ENCODE assay signal across 1 cellular context in the genomic region with DNA sequence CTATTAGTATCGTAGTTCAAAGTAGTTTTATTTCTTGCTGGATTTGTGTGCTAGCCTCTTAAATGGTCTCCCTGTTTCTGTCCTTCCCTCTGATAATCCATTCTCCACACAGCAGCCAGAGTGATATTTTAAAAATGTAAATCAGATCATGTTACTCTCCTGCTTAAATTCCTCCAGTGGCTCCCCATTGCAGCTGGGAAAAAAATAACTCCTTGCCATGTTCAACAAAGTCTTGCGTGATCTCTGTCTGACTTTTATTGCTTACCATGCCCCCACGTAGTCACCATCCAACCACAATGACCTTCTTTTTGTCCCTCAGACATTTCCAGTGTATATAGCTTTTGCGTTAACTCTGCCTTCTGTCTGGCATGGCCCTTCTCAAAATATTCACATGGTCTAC.
TF ChIP-seq lines count a peak whose summit lies in the region.

No MANE protein-coding gene starts in this region.

TF ChIP-seq in IMR-90, 13 proteins besides CTCF, POLR2A, EP300 and RAD21 (continued from another document):
- TF ChIP-seq MAZ (IDR thresholded peaks at IDR 0.05; ENCODE audit: borderline replicate concordance, low read depth, low read length) (no peak), NFE2L2 (IDR thresholded peaks at IDR 0.05; ENCODE audit: low read depth, low read length) (no peak), MXI1 (IDR thresholded peaks at IDR 0.05; ENCODE audit: borderline replicate concordance, low read depth, low read length) (no peak), MAFK (IDR thresholded peaks at IDR 0.05; ENCODE audit: low read depth, low read length) (no peak), CEBPB (IDR thresholded peaks at IDR 0.05; ENCODE audit: low read depth, low read length) (no peak), RFX5 (IDR thresholded peaks at IDR 0.05; ENCODE audit: low read depth, low read length) (no peak), USF2 (IDR thresholded peaks at IDR 0.05; ENCODE audit: low read depth, low read length) (no peak), CHD1 (IDR thresholded peaks at IDR 0.05; ENCODE audit: low read depth, low read length) (no peak), RCOR1 (IDR thresholded peaks at IDR 0.05; ENCODE audit: insufficient replicate concordance, low read length) (no peak), FOS (IDR thresholded peaks at IDR 0.05; ENCODE audit: low read depth, low read length) (no peak)
TF ChIP-seq in IMR-90: peak in this region for 0.
